Comparison of ENCODE assay signal across 1 cellular context in genomic region chr7:19122018-19122588, GRCh38.
TF ChIP-seq lines count a peak whose summit lies in the region.

No MANE protein-coding gene starts in this region.

TF ChIP-seq in SK-N-SH, 30 proteins besides CTCF, POLR2A, EP300 and RAD21 (continued from another document):
- TF ChIP-seq MAX (IDR thresholded peaks at IDR 0.05; ENCODE audit: low read depth) (0 out of 2 replicates have a peak, but pooled peaks have one; percentile 20), CHD2 (IDR thresholded peaks at IDR 0.05; ENCODE audit: low read length, partially characterized antibody) (peak; percentile 31), TEAD4 (IDR thresholded peaks at IDR 0.05; ENCODE audit: borderline replicate concordance, insufficient read depth) (no peak), USF1 (IDR thresholded peaks at IDR 0.05; ENCODE audit: borderline replicate concordance, low read depth) (no peak), NFIC (IDR thresholded peaks at IDR 0.05; ENCODE audit: borderline replicate concordance) (no peak), TCF12 (IDR thresholded peaks at IDR 0.05) (peak; percentile 15; the same call in 1 of the 2 replicates), JUND (IDR thresholded peaks at IDR 0.05) (no peak), MXI1 (IDR thresholded peaks at IDR 0.05; ENCODE audit: low read depth, low read length) (no peak), MEF2A (IDR thresholded peaks at IDR 0.05; ENCODE audit: borderline replicate concordance, low read depth) (no peak), FOXM1 (IDR thresholded peaks at IDR 0.05; ENCODE audit: low read depth) (peak; percentile 48; the same call in 1 of the 2 replicates), FOXJ3 (CRISPR knock-in tag; IDR thresholded peaks at IDR 0.05) (no peak)
